ENCODE assay signal across 18 cellular contexts in genomic region chr1:44608141-44608540, GRCh38.
DNase-seq lines count a peak whose midpoint lies in the region; ATAC-seq, FAIRE-seq and TF ChIP-seq lines count a peak whose summit lies in the region.
"Had no signal": no experiment of that assay in that cellular context is flagged by ENCODE, and none has a peak within 500 bp of the region (broad histone marks: within the 10 kb centered on the region; RNA-seq: fewer than 3 reads in every experiment).

No MANE protein-coding gene starts in this region.

- H3K27ac Mint-ChIP-seq in neural crest cell (ENCODE audit: unreplicated experiment), result no peak overlapping the region
- H3K27ac Mint-ChIP-seq: activated CD4-positive, alpha-beta memory T cell treated with anti-CD3 and anti-CD28 coated beads for 36 hours; activated naive CD4-positive, alpha-beta T cell treated with anti-CD3 and anti-CD28 coated beads, Interleukin-2, amount 10 ng/mL, durations not matched to agents 7 days and 5 days had no signal

- H3K4me1 ChIP-seq in KMS-11 (ENCODE audit: low read depth, poor library complexity, severe bottlenecking) (no peaks in the 10 kb centered on the region), K562 (replicated peaks in 1 of 2; ENCODE audit: control insufficient read depth in 2 of 2, insufficient read depth in 2 of 2, low read length in 2 of 2) (peaks cover 21 to 27% of the 10 kb centered on the region in 2 experiments), left ventricle myocardium inferior (no peaks in the 10 kb centered on the region), spleen (no peaks in the 10 kb centered on the region)

- H3K36me3 ChIP-seq in KMS-11 (ENCODE audit: insufficient read depth) (no peaks in the 10 kb centered on the region), K562 (ENCODE audit: control insufficient read depth, insufficient read depth, low read length) (no peaks in the 10 kb centered on the region), left ventricle myocardium inferior (no peaks in the 10 kb centered on the region), spleen (no peaks in the 10 kb centered on the region)

- TF ChIP-seq POLR2A in K562 (conservative IDR thresholded peaks at IDR 0.05) (no peak), spleen (IDR thresholded peaks at IDR 0.05) (no peak)

- TF ChIP-seq CTCF in KMS-11 (conservative IDR thresholded peaks at IDR 0.05; ENCODE audit: low read depth, low read length), result peak; percentile 26; the same call in 1 of the 2 replicates
- peak; percentile 53 to 57 (median 55) for TF ChIP-seq CTCF in K562 (IDR thresholded peaks at IDR 0.05 in 2 of 3, conservative IDR thresholded peaks at IDR 0.05 in 1 of 3; ENCODE audit: insufficient read depth in 2 of 3, low read depth in 1 of 3, low read length in 3 of 3)
- peak; percentile 38 for TF ChIP-seq CTCF in neural crest cell (conservative IDR thresholded peaks at IDR 0.05)
- TF ChIP-seq CTCF in left ventricle myocardium inferior (IDR thresholded peaks at IDR 0.05; ENCODE audit: borderline replicate concordance), result no peak
- TF ChIP-seq CTCF in spleen (IDR thresholded peaks at IDR 0.05 in 8 of 11, conservative IDR thresholded peaks at IDR 0.05 in 3 of 11), result no peak

- TF ChIP-seq EP300 in K562 (IDR thresholded peaks at IDR 0.05; ENCODE audit: low read length), result no peak

- in situ Hi-C loops in K562 (cut with MboI), result loop anchor here (5.0 kb wide), 1 partner anchor 44 kb away; no protein-coding TSS in a partner anchor

- no peak overlapping the region for H3K9ac ChIP-seq in KMS-11
- H3K9ac ChIP-seq in K562 (ENCODE audit: insufficient read depth in 1 of 2, low read depth in 2 of 2, low read length in 2 of 2), result no peak overlapping the region

- POLR2A ChIA-PET in K562 (lab: Yijun Ruan, JAX), result interaction anchor here (0.6 to 2.7 kb wide), 4 partner anchors 12 to 44 kb away, joined by 3 to 17 read pairs (median 4); no protein-coding TSS in a partner anchor

- no peaks in the 10 kb centered on the region for H3K79me2 ChIP-seq in KMS-11 (ENCODE audit: insufficient read depth, low read depth)
- no peaks in the 10 kb centered on the region for H3K79me2 ChIP-seq in K562 (ENCODE audit: control insufficient read depth, insufficient read depth, low read length)

- no peak overlapping the region for H3K4me3 Mint-ChIP-seq in neural crest cell
- H3K4me3 Mint-ChIP-seq: activated CD4-positive, alpha-beta memory T cell treated with anti-CD3 and anti-CD28 coated beads for 36 hours; activated naive CD4-positive, alpha-beta T cell treated with anti-CD3 and anti-CD28 coated beads, Interleukin-2, amount 10 ng/mL, durations not matched to agents 7 days and 5 days; T-helper 17 cell had no signal

- H3K27me3 ChIP-seq in KMS-11 (ENCODE audit: insufficient read depth, low read depth) (no peaks in the 10 kb centered on the region), K562 (ENCODE audit: control insufficient read depth in 2 of 2, insufficient read depth in 2 of 2, low read length in 2 of 2) (peaks cover 3 to 17% of the 10 kb centered on the region in 2 experiments; a peak in 3 of 5 replicates), left ventricle myocardium inferior (ENCODE audit: low read depth) (peaks cover 41% of the 10 kb centered on the region), spleen (replicated peaks in 1 of 7) (peaks cover 0 to 36% (median 0%) of the 10 kb centered on the region in 7 donors)

- peaks cover 3% of the 10 kb centered on the region for H3K27me3 Mint-ChIP-seq in neural crest cell (ENCODE audit: low read depth)
- H3K27me3 Mint-ChIP-seq: activated CD4-positive, alpha-beta memory T cell treated with anti-CD3 and anti-CD28 coated beads for 36 hours had no signal

- H3K9me3 ChIP-seq in K562 (replicated peaks; ENCODE audit: control insufficient read depth, insufficient read depth, low read depth, low read length) (no peaks in the 10 kb centered on the region), left ventricle myocardium inferior (replicated peaks) (no peaks in the 10 kb centered on the region), spleen (no peaks in the 10 kb centered on the region)

- CTCF ChIA-PET in K562 (lab: Yijun Ruan, JAX; ENCODE audit: low intra/inter-chr PET ratio), result interaction anchor here (0.9 to 1.1 kb wide), 2 partner anchors 40 to 45 kb away, joined by 3 to 5 read pairs; no protein-coding TSS in a partner anchor

- no peak for ATAC-seq in K562
- ATAC-seq: left lobe of liver, T-helper 17 cell had no signal

- 42% methylated on average over 6 of the region's 6 CpGs for WGBS in K562 (ENCODE audit: insufficient coverage, low coverage, missing lambda C conversion rate)
- 83 to 91% (median 89%) methylated on average over 6 of the region's 6 CpGs for WGBS in spleen, 5 donors

- TF ChIP-seq RAD21 in K562 (CRISPR knock-in tag; conservative IDR thresholded peaks at IDR 0.05 in 1 of 2, IDR thresholded peaks at IDR 0.05 in 1 of 2), result no peak

- no TSS peak for BruUV-seq in K562 (replicated peaks; lab: Mats Ljungman, UMichigan)

- H3K4me2 ChIP-seq in KMS-11 (no peak overlapping the region), K562 (ENCODE audit: insufficient read depth, low read length) (no peak overlapping the region)

- H3K4me3 ChIP-seq in KMS-11 (IDR thresholded peaks at IDR 0.05; ENCODE audit: insufficient read depth, low read depth, low read length) (no peak overlapping the region), K562 (no peak overlapping the region), left ventricle myocardium inferior (no peak overlapping the region), spleen (no peak overlapping the region)

- H3K9me1 ChIP-seq in K562 (ENCODE audit: control insufficient read depth, insufficient read depth, low read length), result peaks cover 5% of the 10 kb centered on the region

- no peaks in the 10 kb centered on the region for H4K20me1 ChIP-seq in KMS-11 (ENCODE audit: insufficient read depth)
- peaks cover 3% of the 10 kb centered on the region; the same call in 1 of the 2 replicates for H4K20me1 ChIP-seq in K562 (replicated peaks; ENCODE audit: control insufficient read depth, insufficient read depth, low read length)

- intact Hi-C loops in K562 (cut with micrococcal nuclease) (no loop called here), left ventricle myocardium inferior (cut with micrococcal nuclease) (no loop called here), spleen (cut with DNase I; ENCODE audit: low total_unique reads) (no loop called here)

- no peak for FAIRE-seq in K562 (lab: Jason Lieb, UNC)
- FAIRE-seq: A204.1 had no signal

- no peaks in the 10 kb centered on the region for H3K36me3 Mint-ChIP-seq in neural crest cell (ENCODE audit: low read depth)
- H3K36me3 Mint-ChIP-seq: activated CD4-positive, alpha-beta memory T cell treated with anti-CD3 and anti-CD28 coated beads for 36 hours; activated naive CD4-positive, alpha-beta T cell treated with anti-CD3 and anti-CD28 coated beads, Interleukin-2, amount 10 ng/mL, durations not matched to agents 7 days and 5 days had no signal

- no peaks in the 10 kb centered on the region for H3K9me3 Mint-ChIP-seq in neural crest cell
- H3K9me3 Mint-ChIP-seq: activated CD4-positive, alpha-beta memory T cell treated with anti-CD3 and anti-CD28 coated beads for 36 hours; activated naive CD4-positive, alpha-beta T cell treated with anti-CD3 and anti-CD28 coated beads, Interleukin-2, amount 10 ng/mL, durations not matched to agents 7 days and 5 days had no signal

- DNase-seq in NCI-H1694 treated with DMSO at 0.1 percent for 48 hours (lab: John Stamatoyannopoulos, UW) (peak; percentile 5), NCI-H1694 (lab: John Stamatoyannopoulos, UW) (no peak), K562 (ENCODE audit: extremely low read depth in 1 of 4, low spot score in 3 of 4) (peak in 2 of 4 experiments; percentile 47), neural crest cell (ENCODE audit: low read depth, low spot score) (no peak), left ventricle myocardium inferior (no peak), spleen (no peak), germinal center (ENCODE audit: low spot score) (no peak)
- DNase-seq: activated CD4-positive, alpha-beta memory T cell treated with anti-CD3 and anti-CD28 coated beads for 36 hours; activated naive CD4-positive, alpha-beta T cell treated with anti-CD3 and anti-CD28 coated beads, Interleukin-2, amount 10 ng/mL, durations not matched to agents 7 days and 5 days; cortex of kidney; DMS153; glutamatergic neuron; NCI-H1105 treated with DMSO at 0.1 percent for 48 hours; NCI-H526 treated with DMSO at 0.1 percent for 48 hours; T-helper 17 cell had no signal

- H3K27ac ChIP-seq in KMS-11, result no peak overlapping the region
- no peak overlapping the region for H3K27ac ChIP-seq in K562 (ENCODE audit: extremely low read depth, low read depth, low read length)
- H3K27ac ChIP-seq in left ventricle myocardium inferior (replicated peaks), result no peak overlapping the region
- H3K27ac ChIP-seq in spleen, result no peak overlapping the region

- H2AFZ ChIP-seq in KMS-11 (ENCODE audit: low read depth), result no peak overlapping the region
- H2AFZ ChIP-seq in K562 (ENCODE audit: low read depth, low read length), result no peak overlapping the region

- no peaks in the 10 kb centered on the region for H3K4me1 Mint-ChIP-seq in neural crest cell
- H3K4me1 Mint-ChIP-seq: activated naive CD4-positive, alpha-beta T cell treated with anti-CD3 and anti-CD28 coated beads, Interleukin-2, amount 10 ng/mL, durations not matched to agents 7 days and 5 days had no signal

TF ChIP-seq in K562, 482 proteins besides CTCF, POLR2A, EP300 and RAD21 (continues in another document):
- TF ChIP-seq ZNF316 (IDR thresholded peaks at IDR 0.05) (peak; percentile 87), CBX3 (IDR thresholded peaks at IDR 0.05; ENCODE audit: borderline replicate concordance in 1 of 2, low read length in 2 of 2) (peak in 1 of 2 experiments; percentile 77; a peak in 1 of 3 replicates), KDM2B (CRISPR knock-in tag; IDR thresholded peaks at IDR 0.05) (no peak), TRIM28 (IDR thresholded peaks at IDR 0.05) (peak; percentile 67; the same call in 1 of the 2 replicates), TRIM24 (IDR thresholded peaks at IDR 0.05) (peak; percentile 33 to 54; a peak in 3 of 4 replicates)

Comparison
In these comparisons a context has a peak if more than half of its experiments do, and no peak if none do; other contexts are left out.
1. CTCF ChIP-seq: peak in KMS-11 (single experiment), K562 (3 of 3) and neural crest cell (single experiment); none in left ventricle myocardium inferior (single experiment) and spleen (0 of 11).